Comparison of ENCODE assay signal across 18 cellular contexts in the genomic region with DNA sequence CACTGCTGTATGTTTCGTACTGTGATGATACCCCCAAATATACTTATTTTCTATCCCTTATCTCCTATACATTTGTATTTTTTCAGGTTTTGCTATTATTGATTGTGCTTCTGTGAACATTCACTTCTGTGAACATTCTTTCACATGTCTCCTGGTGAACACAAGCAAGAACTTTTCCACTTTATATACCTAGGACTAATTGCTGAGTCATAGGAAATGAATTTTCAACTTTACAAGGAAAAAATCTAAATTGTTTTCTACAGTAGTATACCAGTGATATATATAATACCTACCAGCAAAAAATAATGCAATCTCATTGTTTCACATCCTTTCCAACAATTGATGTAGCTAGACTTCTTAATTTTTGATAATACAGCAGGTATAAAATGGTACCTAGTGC.
DNase-seq lines count a peak whose midpoint lies in the region; ATAC-seq, FAIRE-seq and TF ChIP-seq lines count a peak whose summit lies in the region.
"Had no signal": no experiment of that assay in that cellular context is flagged by ENCODE, and none has a peak within 500 bp of the region (broad histone marks: within the 10 kb centered on the region; RNA-seq: fewer than 3 reads in every experiment).

No MANE protein-coding gene starts in this region.

- POLR2A ChIA-PET in A549 (lab: Yijun Ruan, JAX) (no interaction called here), endothelial cell of umbilical vein (lab: Charles Lee) (no interaction called here)

- no peak overlapping the region for H3K9ac ChIP-seq in astrocyte (ENCODE audit: low read length)
- no peak overlapping the region for H3K9ac ChIP-seq in endothelial cell of umbilical vein (replicated peaks; ENCODE audit: extremely low read depth, insufficient read depth, low read length)

- H3K27me3 Mint-ChIP-seq in astrocyte (ENCODE audit: low read depth, unreplicated experiment), result peaks cover 3% of the 10 kb centered on the region
- H3K27me3 Mint-ChIP-seq in activated T-cell treated with anti-CD3 and anti-CD28 coated beads, Interleukin-2, amount 50 U/mL, for 4 hours (ENCODE audit: low read depth), result no peaks in the 10 kb centered on the region
- H3K27me3 Mint-ChIP-seq: CD4-positive, alpha-beta memory T cell had no signal

- intact Hi-C loops in endothelial cell of umbilical vein (cut with micrococcal nuclease) (no loop called here), spleen (cut with DNase I; ENCODE audit: low total_unique reads) (no loop called here)

- no peak for TF ChIP-seq EP300 in A549 (IDR thresholded peaks at IDR 0.05)

- H2AFZ ChIP-seq in astrocyte (ENCODE audit: low read depth, low read length) (no peak overlapping the region), endothelial cell of umbilical vein (ENCODE audit: low read depth, low read length) (no peak overlapping the region)

- TF ChIP-seq POLR2A in A549 (IDR thresholded peaks at IDR 0.05; ENCODE audit: low read length), result no peak
- TF ChIP-seq POLR2A in endothelial cell of umbilical vein (IDR thresholded peaks at IDR 0.05; ENCODE audit: low read depth, low read length), result no peak
- no peak for TF ChIP-seq POLR2A in spleen (IDR thresholded peaks at IDR 0.05)

- no peak for FAIRE-seq in A549 (lab: Jason Lieb, UNC)
- FAIRE-seq in astrocyte (lab: Jason Lieb, UNC), result peak; percentile 67
- peak; percentile 65 for FAIRE-seq in endothelial cell of umbilical vein (lab: Jason Lieb, UNC)
- FAIRE-seq: GM18507, H1 had no signal

- H3K9me3 ChIP-seq in A549, result no peaks in the 10 kb centered on the region
- no peaks in the 10 kb centered on the region for H3K9me3 ChIP-seq in astrocyte (ENCODE audit: insufficient read depth, low read depth, low read length)
- H3K9me3 ChIP-seq in endothelial cell of umbilical vein (replicated peaks; ENCODE audit: control insufficient read depth, insufficient read depth, low read length), result no peaks in the 10 kb centered on the region
- H3K9me3 ChIP-seq in spleen, result no peaks in the 10 kb centered on the region

- 11% methylated on average over 1 of the region's 1 CpG for WGBS in A549 (ENCODE audit: missing lambda C conversion rate)
- 41 to 91% (median 86%) methylated on average over 1 of the region's 1 CpG for WGBS in spleen, 5 donors

- H3K27me3 ChIP-seq in astrocyte (ENCODE audit: insufficient read depth, low read length) (no peaks in the 10 kb centered on the region), endothelial cell of umbilical vein (ENCODE audit: control insufficient read depth in 2 of 2, insufficient read depth in 2 of 2, low read length in 2 of 2) (no peaks in the 10 kb centered on the region), spleen (replicated peaks in 1 of 7) (no peaks in the 10 kb centered on the region)

- no peaks in the 10 kb centered on the region for H3K9me1 ChIP-seq in endothelial cell of umbilical vein (replicated peaks; ENCODE audit: control insufficient read depth, extremely low read depth, insufficient read depth, low read length)

- H3K79me2 ChIP-seq in astrocyte (ENCODE audit: insufficient read depth, low read length), result no peaks in the 10 kb centered on the region
- H3K79me2 ChIP-seq in endothelial cell of umbilical vein (ENCODE audit: control insufficient read depth, insufficient read depth, low read length), result no peaks in the 10 kb centered on the region

- dilution Hi-C loops in endothelial cell of umbilical vein (cut with MboI; ENCODE audit: extremely low pct_ligation_motif_present, low sequenced_read_pairs), result no loop called here

- H3K9me3 Mint-ChIP-seq in astrocyte (ENCODE audit: unreplicated experiment), result no peaks in the 10 kb centered on the region
- H3K9me3 Mint-ChIP-seq in activated T-cell treated with anti-CD3 and anti-CD28 coated beads, Interleukin-2, amount 50 U/mL, for 4 hours, result no peaks in the 10 kb centered on the region

- DNase-seq in A549 (ENCODE audit: low read depth in 1 of 2, low spot score in 1 of 2) (no peak), astrocyte (ENCODE audit: low read depth) (no peak), endothelial cell of umbilical vein (ENCODE audit: low read depth, low spot score) (peak; percentile 7), spleen (no peak), NCI-H524 (lab: John Stamatoyannopoulos, UW) (no peak)
- DNase-seq in activated T-cell treated with anti-CD3 and anti-CD28 coated beads, Interleukin-2, amount 50 U/mL, for 4 hours, result no peak
- DNase-seq: 8988T; C1 segment of cervical spinal cord; Calu3; CD4-positive, alpha-beta memory T cell; COR-L47; DMS53; DMS79 treated with DMSO at 0.1 percent for 48 hours; GF-D8; H7; HCEC 1CT had no signal

- H3K27ac ChIP-seq in A549, result no peak overlapping the region
- no peak overlapping the region for H3K27ac ChIP-seq in astrocyte (ENCODE audit: low read depth, low read length)
- no peak overlapping the region for H3K27ac ChIP-seq in endothelial cell of umbilical vein (ENCODE audit: insufficient read depth, low read depth, low read length)
- H3K27ac ChIP-seq in spleen, result no peak overlapping the region

- H3K4me1 ChIP-seq in A549 (no peaks in the 10 kb centered on the region), astrocyte (ENCODE audit: insufficient read depth, low read length) (no peaks in the 10 kb centered on the region), endothelial cell of umbilical vein (ENCODE audit: control insufficient read depth, extremely low read depth, insufficient read depth, low read length) (no peaks in the 10 kb centered on the region), spleen (no peaks in the 10 kb centered on the region)

- H3K4me2 ChIP-seq in A549, result no peak overlapping the region
- no peak overlapping the region for H3K4me2 ChIP-seq in astrocyte (ENCODE audit: low read length)
- H3K4me2 ChIP-seq in endothelial cell of umbilical vein (ENCODE audit: insufficient read depth, low read length), result no peak overlapping the region

- CTCF ChIA-PET in A549 (lab: Yijun Ruan, JAX), result no interaction called here
- CTCF ChIA-PET in endothelial cell of umbilical vein (lab: Charles Lee), result interaction anchor here (0.7 kb wide), 1 partner anchor 14 kb away, joined by 3 read pairs; no protein-coding TSS in a partner anchor

- no peaks in the 10 kb centered on the region for H3K36me3 ChIP-seq in astrocyte (ENCODE audit: insufficient read depth, low read length)
- H3K36me3 ChIP-seq in endothelial cell of umbilical vein (ENCODE audit: control insufficient read depth in 2 of 2, extremely low read depth in 1 of 2, insufficient read depth in 2 of 2, low read length in 2 of 2), result no peaks in the 10 kb centered on the region
- H3K36me3 ChIP-seq in spleen, result no peaks in the 10 kb centered on the region

- H3K36me3 Mint-ChIP-seq in astrocyte (ENCODE audit: low read depth, unreplicated experiment), result no peaks in the 10 kb centered on the region
- no peaks in the 10 kb centered on the region for H3K36me3 Mint-ChIP-seq in activated T-cell treated with anti-CD3 and anti-CD28 coated beads, Interleukin-2, amount 50 U/mL, for 4 hours (ENCODE audit: insufficient read depth)
- H3K36me3 Mint-ChIP-seq: CD4-positive, alpha-beta memory T cell had no signal

- BruUV-seq in endothelial cell of umbilical vein (replicated peaks; lab: Mats Ljungman, UMichigan), result no TSS peak

- TF ChIP-seq RAD21 in A549 (conservative IDR thresholded peaks at IDR 0.05 in 1 of 2, IDR thresholded peaks at IDR 0.05 in 1 of 2), result no peak

- H3K4me3 ChIP-seq in A549, result no peak overlapping the region
- no peak overlapping the region for H3K4me3 ChIP-seq in astrocyte (ENCODE audit: insufficient read depth, low read depth, low read length)
- H3K4me3 ChIP-seq in endothelial cell of umbilical vein (replicated peaks in 1 of 3; ENCODE audit: insufficient read depth in 1 of 3, low read depth in 1 of 3, low read length in 3 of 3), result no peak overlapping the region
- no peak overlapping the region for H3K4me3 ChIP-seq in spleen

- TF ChIP-seq CTCF in A549 (IDR thresholded peaks at IDR 0.05), result no peak
- TF ChIP-seq CTCF in astrocyte (IDR thresholded peaks at IDR 0.05; ENCODE audit: insufficient read depth, low read depth, low read length), result no peak
- no peak for TF ChIP-seq CTCF in endothelial cell of umbilical vein (IDR thresholded peaks at IDR 0.05; ENCODE audit: extremely low read depth in 1 of 2, insufficient read depth in 1 of 2, low read depth in 1 of 2, low read length in 2 of 2)
- TF ChIP-seq CTCF in spleen (IDR thresholded peaks at IDR 0.05 in 8 of 11, conservative IDR thresholded peaks at IDR 0.05 in 3 of 11), result no peak

- no peak overlapping the region for H3K4me3 Mint-ChIP-seq in astrocyte (ENCODE audit: unreplicated experiment)
- H3K4me3 Mint-ChIP-seq in activated T-cell treated with anti-CD3 and anti-CD28 coated beads, Interleukin-2, amount 50 U/mL, for 4 hours, result no peak overlapping the region
- H3K4me3 Mint-ChIP-seq: CD4-positive, alpha-beta memory T cell had no signal

- H4K20me1 ChIP-seq in astrocyte (ENCODE audit: insufficient read depth, low read length) (no peaks in the 10 kb centered on the region), endothelial cell of umbilical vein (replicated peaks; ENCODE audit: control insufficient read depth, extremely low read depth, insufficient read depth, low read length) (no peaks in the 10 kb centered on the region)

- peaks cover 2% of the 10 kb centered on the region for H3K4me1 Mint-ChIP-seq in astrocyte (ENCODE audit: low read depth, unreplicated experiment)
- H3K4me1 Mint-ChIP-seq in activated T-cell treated with anti-CD3 and anti-CD28 coated beads, Interleukin-2, amount 50 U/mL, for 4 hours (ENCODE audit: low read depth), result no peaks in the 10 kb centered on the region
- H3K4me1 Mint-ChIP-seq: CD4-positive, alpha-beta memory T cell had no signal

- H3K27ac Mint-ChIP-seq in astrocyte (ENCODE audit: unreplicated experiment), result no peak overlapping the region
- H3K27ac Mint-ChIP-seq: CD4-positive, alpha-beta memory T cell had no signal

- no peak for ATAC-seq in A549
- no peak for ATAC-seq in activated T-cell treated with anti-CD3 and anti-CD28 coated beads, Interleukin-2, amount 50 U/mL, for 4 hours

TF ChIP-seq in A549, 52 proteins besides CTCF, POLR2A, EP300 and RAD21 (continues in another document):
- TF ChIP-seq RFX5 (IDR thresholded peaks at IDR 0.05), result no peak
- TF ChIP-seq TP53 (CRISPR knock-in tag; IDR thresholded peaks at IDR 0.05), result no peak
- 0 out of 2 replicates have a peak, but pooled peaks have one; percentile 25 for TF ChIP-seq NFE2L2 (conservative IDR thresholded peaks at IDR 0.05; ENCODE audit: low read length)
- no peak for TF ChIP-seq CBX2 (IDR thresholded peaks at IDR 0.05; ENCODE audit: borderline replicate concordance, low read depth)
- no peak for TF ChIP-seq CHD4 (IDR thresholded peaks at IDR 0.05; ENCODE audit: borderline replicate concordance)
- peak; percentile 56 for TF ChIP-seq MAFK (IDR thresholded peaks at IDR 0.05; ENCODE audit: partially characterized antibody)

TF ChIP-seq in endothelial cell of umbilical vein, 7 proteins besides CTCF, POLR2A, EP300 and RAD21 (continues in another document):
- TF ChIP-seq EZH2 (IDR thresholded peaks at IDR 0.05; ENCODE audit: borderline replicate concordance, low read depth, low read length, severe bottlenecking) (no peak), MAX (IDR thresholded peaks at IDR 0.05; ENCODE audit: insufficient read depth, insufficient read length) (no peak), FOS (IDR thresholded peaks at IDR 0.05; ENCODE audit: borderline replicate concordance, insufficient read depth, low read length) (no peak), MYC (IDR thresholded peaks at IDR 0.05; ENCODE audit: low read depth, low read length) (no peak)
